15 cellular contexts compared by ENCODE assay signal in the genomic region with DNA sequence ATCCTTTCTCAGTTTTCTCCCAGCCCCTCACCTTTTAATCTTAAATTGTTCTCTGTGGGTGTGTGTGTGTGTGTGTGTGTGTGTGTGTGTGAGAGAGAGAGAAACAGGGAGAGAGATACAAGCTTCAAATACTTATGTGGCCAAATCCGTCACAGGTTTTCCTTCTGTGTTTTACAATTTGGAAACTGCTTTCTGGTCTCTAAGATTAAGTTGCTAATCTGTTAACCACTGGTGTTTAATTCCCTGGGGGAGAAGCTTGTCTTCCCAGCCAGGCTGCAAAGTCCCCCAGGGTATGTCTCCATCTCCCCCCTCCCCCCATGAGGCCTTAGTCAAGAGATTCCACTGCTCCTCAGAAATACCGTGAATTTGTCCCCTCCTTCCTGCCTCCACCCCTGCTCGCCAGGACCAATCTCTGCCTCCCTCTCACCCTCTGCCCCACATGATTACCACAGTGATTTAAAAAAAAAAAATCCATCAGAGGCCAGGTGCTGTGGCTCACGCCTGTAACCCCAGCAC. TPM values are rescaled to one million over a fixed set of nuclear protein-coding genes. Genes with fewer than 3 reads are reported as not detected.
DNase-seq lines count a peak whose midpoint lies in the region; ATAC-seq, FAIRE-seq and TF ChIP-seq lines count a peak whose summit lies in the region.
"Had no signal": no experiment of that assay in that cellular context is flagged by ENCODE, and none has a peak within 500 bp of the region (broad histone marks: within the 10 kb centered on the region; RNA-seq: fewer than 3 reads in every experiment).

No MANE protein-coding gene starts in this region.

- H4K91ac ChIP-seq in IMR-90 (ENCODE audit: insufficient read depth, low read depth, low read length): peak overlapping the region; percentile 70

- H2BK5ac ChIP-seq in IMR-90 (ENCODE audit: low read depth, low read length, poor library complexity, severe bottlenecking): no peak overlapping the region

- H2AK9ac ChIP-seq in IMR-90 (replicated peaks; ENCODE audit: low read depth, low read length, poor library complexity): peak overlapping the region; percentile 65

- H3K27me3 Mint-ChIP-seq in Calu3 (ENCODE audit: unreplicated experiment): no peaks in the 10 kb centered on the region
- peaks cover 4% of the 10 kb centered on the region for H3K27me3 Mint-ChIP-seq in astrocyte (ENCODE audit: low read depth, unreplicated experiment)
- H3K27me3 Mint-ChIP-seq: activated CD8-positive, alpha-beta T cell treated with anti-CD3 and anti-CD28 coated beads for 36 hours had no signal

- POLR2A ChIA-PET in IMR-90 (lab: Charles Lee; ENCODE audit: unreplicated experiment): no interaction called here

- no peak for ATAC-seq in IMR-90 (ENCODE audit: low read depth)
- no peak for ATAC-seq in HG03196 (IDR thresholded peaks at IDR 0.05; ENCODE audit: unreplicated experiment)
- ATAC-seq: activated CD8-positive, alpha-beta T cell treated with anti-CD3 and anti-CD28 coated beads for 36 hours; stimulated activated memory B cell treated with anti-CD40 and anti-IgM and Interleukin-4, amounts not matched to agents 10 μg/mL and 1 μg/mL and 100 μg/mL, for 72 hours had no signal

- H2AFZ ChIP-seq in IMR-90 (replicated peaks; ENCODE audit: low read length, poor library complexity) (peak overlapping the region; percentile 11), astrocyte (ENCODE audit: low read depth, low read length) (no peak overlapping the region)

- peak overlapping the region; percentile 49; the same call in 1 of the 2 replicates for H4K5ac ChIP-seq in IMR-90 (ENCODE audit: low read depth, low read length)

- peaks cover 25% of the 10 kb centered on the region for H3K4me1 ChIP-seq in IMR-90 (ENCODE audit: control insufficient read depth, insufficient read depth, low read length)
- H3K4me1 ChIP-seq in astrocyte (ENCODE audit: insufficient read depth, low read length): peaks cover 25% of the 10 kb centered on the region
- H3K4me1 ChIP-seq in mesodermal cell (ENCODE audit: control insufficient read depth, insufficient read depth, low read length, poor library complexity, severe bottlenecking): peaks cover 25% of the 10 kb centered on the region

- H3K56ac ChIP-seq in IMR-90 (ENCODE audit: extremely low read depth, insufficient read depth, low read length): 0 out of 2 replicates have a peak overlapping the region, but pooled peaks have one; percentile 3

- peak overlapping the region; percentile 0; the same call in 1 of the 2 replicates for H3K27ac ChIP-seq in IMR-90 (ENCODE audit: insufficient read depth, low read length)
- H3K27ac ChIP-seq in astrocyte (ENCODE audit: low read depth, low read length): no peak overlapping the region
- H3K27ac ChIP-seq in mesodermal cell (ENCODE audit: low read depth, low read length, severe bottlenecking): peak overlapping the region; percentile 64
- H3K27ac ChIP-seq in brain microvascular endothelial cell: no peak overlapping the region

- dilution Hi-C loops in IMR-90 (cut with HindIII; ENCODE audit: low sequenced_read_pairs, unreplicated experiment): no loop called here

- no peak overlapping the region for H3K4me3 ChIP-seq in IMR-90 (ENCODE audit: insufficient read depth, low read depth, low read length)
- H3K4me3 ChIP-seq in astrocyte (ENCODE audit: insufficient read depth, low read depth, low read length): no peak overlapping the region
- H3K4me3 ChIP-seq in mesodermal cell (ENCODE audit: extremely low read depth, insufficient read depth, low read length, poor library complexity, severe bottlenecking): no peak overlapping the region
- H3K4me3 ChIP-seq in brain microvascular endothelial cell (ENCODE audit: low read depth, low read length): no peak overlapping the region

- H2BK20ac ChIP-seq in IMR-90 (ENCODE audit: low read depth, low read length): peak overlapping the region; percentile 82

- peak overlapping the region; percentile 64 for H2AK5ac ChIP-seq in IMR-90 (ENCODE audit: low read depth, low read length)

- H3K9me3 Mint-ChIP-seq in Calu3 (ENCODE audit: low read depth, unreplicated experiment) (no peaks in the 10 kb centered on the region), astrocyte (ENCODE audit: unreplicated experiment) (no peaks in the 10 kb centered on the region)
- H3K9me3 Mint-ChIP-seq: stimulated activated memory B cell treated with anti-CD40 and anti-IgM and Interleukin-4, amounts not matched to agents 10 μg/mL and 1 μg/mL and 100 μg/mL, for 72 hours had no signal

- TF ChIP-seq RAD21 in IMR-90 (IDR thresholded peaks at IDR 0.05; ENCODE audit: low read length): no peak

- no peaks in the 10 kb centered on the region for H3K36me3 ChIP-seq in IMR-90 (ENCODE audit: control insufficient read depth, insufficient read depth, low read length)
- no peaks in the 10 kb centered on the region for H3K36me3 ChIP-seq in astrocyte (ENCODE audit: insufficient read depth, low read length)
- H3K36me3 ChIP-seq in mesodermal cell (ENCODE audit: control insufficient read depth, insufficient read depth, low read length): no peaks in the 10 kb centered on the region
- H3K36me3 ChIP-seq in brain microvascular endothelial cell (replicated peaks): no peaks in the 10 kb centered on the region

- no peak overlapping the region for H3K9ac ChIP-seq in IMR-90 (ENCODE audit: low read depth, low read length)
- no peak overlapping the region for H3K9ac ChIP-seq in astrocyte (ENCODE audit: low read length)

- H3K4me2 ChIP-seq in IMR-90 (ENCODE audit: low read depth, low read length) (no peak overlapping the region), astrocyte (ENCODE audit: low read length) (no peak overlapping the region)

- H4K20me1 ChIP-seq in IMR-90 (ENCODE audit: insufficient read depth, low read length) (no peaks in the 10 kb centered on the region), astrocyte (ENCODE audit: insufficient read depth, low read length) (no peaks in the 10 kb centered on the region)

- BruUV-seq in Calu3 (replicated peaks; lab: Mats Ljungman, UMichigan) (no TSS peak), IMR-90 (replicated peaks; lab: Mats Ljungman, UMichigan) (no TSS peak)

- CTCF ChIA-PET in Calu3 (lab: Charles Lee): interaction anchor here (0.7 kb wide), 2 partner anchors 9 to 66 kb away, joined by 3 to 4 read pairs; no protein-coding TSS in a partner anchor
- CTCF ChIA-PET in IMR-90 (lab: Yijun Ruan, JAX): interaction anchor here (0.6 kb wide), 1 partner anchor 35 kb away, joined by 3 read pairs; no protein-coding TSS in a partner anchor

- H3K23ac ChIP-seq in IMR-90 (ENCODE audit: low read depth, low read length): peak overlapping the region; percentile 52; the same call in 1 of the 2 replicates

- H3K14ac ChIP-seq in IMR-90 (replicated peaks; ENCODE audit: low read depth, low read length): peak overlapping the region; percentile 65

- H2BK120ac ChIP-seq in IMR-90 (ENCODE audit: low read depth, low read length): peak overlapping the region; percentile 92

- H3K9me1 ChIP-seq in IMR-90 (ENCODE audit: insufficient read depth, low read length): peaks cover 9% of the 10 kb centered on the region

- H3K27me3 ChIP-seq in IMR-90 (ENCODE audit: control insufficient read depth, insufficient read depth, low read length) (no peaks in the 10 kb centered on the region), astrocyte (ENCODE audit: insufficient read depth, low read length) (no peaks in the 10 kb centered on the region), brain microvascular endothelial cell (replicated peaks) (no peaks in the 10 kb centered on the region)

- no peak for FAIRE-seq in astrocyte (lab: Jason Lieb, UNC)

- 100% methylated on average over 1 of the region's 4 CpGs; no CpG with 5 or more reads in 1 of the 2 experiments for WGBS in IMR-90 (ENCODE audit: extremely low coverage in 2 of 2, insufficient read length in 1 of 2), 2 experiments
- WGBS in mesodermal cell (ENCODE audit: insufficient coverage in 2 of 2), 2 experiments: 21 to 28% methylated on average over 2 to 3 of the region's 4 CpGs

- no peak for TF ChIP-seq CTCF in Calu3 (IDR thresholded peaks at IDR 0.05; ENCODE audit: unreplicated experiment)
- TF ChIP-seq CTCF in IMR-90 (conservative IDR thresholded peaks at IDR 0.05; ENCODE audit: low read depth, low read length): no peak
- TF ChIP-seq CTCF in astrocyte (IDR thresholded peaks at IDR 0.05; ENCODE audit: insufficient read depth, low read depth, low read length): no peak
- TF ChIP-seq CTCF in brain microvascular endothelial cell (IDR thresholded peaks at IDR 0.05; ENCODE audit: low read depth, low read length, missing control alignments): no peak

- H3K4me3 Mint-ChIP-seq in Calu3 (ENCODE audit: low read depth, unreplicated experiment): peak overlapping the region; percentile 2
- H3K4me3 Mint-ChIP-seq in astrocyte (ENCODE audit: unreplicated experiment): no peak overlapping the region
- H3K4me3 Mint-ChIP-seq: activated CD8-positive, alpha-beta T cell treated with anti-CD3 and anti-CD28 coated beads for 36 hours; stimulated activated memory B cell treated with anti-CD40 and anti-IgM and Interleukin-4, amounts not matched to agents 10 μg/mL and 1 μg/mL and 100 μg/mL, for 72 hours had no signal

- peaks cover 48% of the 10 kb centered on the region for H3K4me1 Mint-ChIP-seq in Calu3 (ENCODE audit: low read depth, unreplicated experiment)
- peaks cover 15% of the 10 kb centered on the region for H3K4me1 Mint-ChIP-seq in astrocyte (ENCODE audit: low read depth, unreplicated experiment)
- H3K4me1 Mint-ChIP-seq: stimulated activated memory B cell treated with anti-CD40 and anti-IgM and Interleukin-4, amounts not matched to agents 10 μg/mL and 1 μg/mL and 100 μg/mL, for 72 hours had no signal

- H3K79me2 ChIP-seq in astrocyte (ENCODE audit: insufficient read depth, low read length): no peaks in the 10 kb centered on the region

- in situ Hi-C loops in IMR-90 (cut with MboI; ENCODE audit: low sequenced_read_pairs): no loop called here
- in situ Hi-C loops in brain microvascular endothelial cell (cut with HindIII; ENCODE audit: low pct_ligation_motif_present, low sequenced_read_pairs): no loop called here

- DNase-seq in Calu3: no peak
- DNase-seq in IMR-90: no peak
- no peak for DNase-seq in astrocyte (ENCODE audit: low read depth)
- no peak for DNase-seq in mucosa of gallbladder (ENCODE audit: low spot score)
- no peak for DNase-seq in NCI-H1694 treated with DMSO at 0.1 percent for 48 hours (lab: John Stamatoyannopoulos, UW)
- DNase-seq in brain microvascular endothelial cell: no peak
- DNase-seq: activated CD8-positive, alpha-beta T cell treated with anti-CD3 and anti-CD28 coated beads for 36 hours; activated gamma-delta T cell; erythroblast; NCI-H2029; stimulated activated CD4-positive, alpha-beta T cell treated with anti-CD3 and anti-CD28 coated beads, Interleukin-4, amount 100 ng/mL, for 1 hour had no signal

- no peak for TF ChIP-seq POLR2A in IMR-90 (IDR thresholded peaks at IDR 0.05; ENCODE audit: low read depth, low read length)

- peak overlapping the region in 1 of 2 experiments; percentile 80; a peak in 1 of 4 replicates for H4K8ac ChIP-seq in IMR-90 (ENCODE audit: low read depth in 2 of 2, low read length in 2 of 2)

- H3K9me3 ChIP-seq in IMR-90 (ENCODE audit: control insufficient read depth, insufficient read depth, low read length) (no peaks in the 10 kb centered on the region), astrocyte (ENCODE audit: insufficient read depth, low read depth, low read length) (no peaks in the 10 kb centered on the region), mesodermal cell (ENCODE audit: control insufficient read depth, low read length) (peaks cover 7% of the 10 kb centered on the region)

- peak overlapping the region; percentile 80; the same call in 1 of the 3 replicates for H2BK15ac ChIP-seq in IMR-90 (ENCODE audit: low read depth, low read length)

- peaks cover 0 to 13% of the 10 kb centered on the region in 2 experiments; a peak in 2 of 4 replicates for H3K79me1 ChIP-seq in IMR-90 (ENCODE audit: low read depth in 1 of 2, low read length in 2 of 2)

- peak overlapping the region; percentile 13; the same call in 1 of the 2 replicates for H3K18ac ChIP-seq in IMR-90 (ENCODE audit: low read depth, low read length)

- H3K27ac Mint-ChIP-seq in Calu3 (ENCODE audit: unreplicated experiment): peak overlapping the region; percentile 3
- H3K27ac Mint-ChIP-seq in astrocyte (ENCODE audit: unreplicated experiment): peak overlapping the region; percentile 48
- H3K27ac Mint-ChIP-seq: activated CD8-positive, alpha-beta T cell treated with anti-CD3 and anti-CD28 coated beads for 36 hours; stimulated activated memory B cell treated with anti-CD40 and anti-IgM and Interleukin-4, amounts not matched to agents 10 μg/mL and 1 μg/mL and 100 μg/mL, for 72 hours had no signal

- H3K36me3 Mint-ChIP-seq in Calu3 (ENCODE audit: insufficient read depth, unreplicated experiment) (peaks cover 16% of the 10 kb centered on the region), astrocyte (ENCODE audit: low read depth, unreplicated experiment) (no peaks in the 10 kb centered on the region)
- H3K36me3 Mint-ChIP-seq: stimulated activated memory B cell treated with anti-CD40 and anti-IgM and Interleukin-4, amounts not matched to agents 10 μg/mL and 1 μg/mL and 100 μg/mL, for 72 hours had no signal

- intact Hi-C loops in Calu3 (cut with micrococcal nuclease; ENCODE audit: unreplicated experiment): no loop called here
- intact Hi-C loops in IMR-90 (cut with micrococcal nuclease): no loop called here

- H3K4ac ChIP-seq in IMR-90 (ENCODE audit: low read depth, low read length): peak overlapping the region; percentile 85

RNA-seq across cellular contexts. Expression of a gene that starts 49.0 kb away (rescaled TPM):
- total RNA-seq in Calu3 (2022) (2.8 and 4.0 TPM in 2 replicates), IMR-90 (2012; rRNA removed) (0.28 and 0.54 TPM in 2 replicates), astrocyte (0.29 and 0.39 TPM in 2 replicates), mucosa of gallbladder (6.4 TPM)
- polyA plus RNA-seq in IMR-90 (2012; rRNA removed): 1.7 TPM in 2 replicates
- polyA plus RNA-seq in IMR-90 (2012; cell fraction: cytosol; rRNA removed): 0.28 and 0.71 TPM in 2 replicates
- 11.7 and 15.4 TPM in 2 replicates for polyA plus RNA-seq in IMR-90 (2012; cell fraction: nucleus; rRNA removed; ENCODE audit: low replicate concordance)
- 9.4 TPM for polyA plus RNA-seq in mesodermal cell (2013, experiment 1 of 2)
- 10.0 TPM for polyA plus RNA-seq in mesodermal cell (2013, experiment 2 of 2)
- total RNA-seq: activated CD8-positive, alpha-beta T cell treated with anti-CD3 and anti-CD28 coated beads for 36 hours; T-helper 1 cell treated with Interleukin-12 subunit alpha and Interleukin-12 subunit beta and Interleukin-4 antibody, amounts not matched to agents 30 ng/mL and 1 ng/mL, for 36 hours had no signal

Comparison
In these comparisons a context has a peak if more than half of its experiments do, and no peak if none do; other contexts are left out.
1. H3K27ac ChIP-seq: peak in IMR-90 (single experiment) and mesodermal cell (single experiment); none in astrocyte (single experiment) and brain microvascular endothelial cell (single experiment).